ENCODE assay signal across 1 cellular context in genomic region chr9:87630266-87630665, GRCh38.
TF ChIP-seq lines count a peak whose summit lies in the region.

No MANE protein-coding gene starts in this region.

TF ChIP-seq in WTC11, 78 proteins besides CTCF, POLR2A, EP300 and RAD21 (continued from another document):
- TF ChIP-seq, protein P1, sequence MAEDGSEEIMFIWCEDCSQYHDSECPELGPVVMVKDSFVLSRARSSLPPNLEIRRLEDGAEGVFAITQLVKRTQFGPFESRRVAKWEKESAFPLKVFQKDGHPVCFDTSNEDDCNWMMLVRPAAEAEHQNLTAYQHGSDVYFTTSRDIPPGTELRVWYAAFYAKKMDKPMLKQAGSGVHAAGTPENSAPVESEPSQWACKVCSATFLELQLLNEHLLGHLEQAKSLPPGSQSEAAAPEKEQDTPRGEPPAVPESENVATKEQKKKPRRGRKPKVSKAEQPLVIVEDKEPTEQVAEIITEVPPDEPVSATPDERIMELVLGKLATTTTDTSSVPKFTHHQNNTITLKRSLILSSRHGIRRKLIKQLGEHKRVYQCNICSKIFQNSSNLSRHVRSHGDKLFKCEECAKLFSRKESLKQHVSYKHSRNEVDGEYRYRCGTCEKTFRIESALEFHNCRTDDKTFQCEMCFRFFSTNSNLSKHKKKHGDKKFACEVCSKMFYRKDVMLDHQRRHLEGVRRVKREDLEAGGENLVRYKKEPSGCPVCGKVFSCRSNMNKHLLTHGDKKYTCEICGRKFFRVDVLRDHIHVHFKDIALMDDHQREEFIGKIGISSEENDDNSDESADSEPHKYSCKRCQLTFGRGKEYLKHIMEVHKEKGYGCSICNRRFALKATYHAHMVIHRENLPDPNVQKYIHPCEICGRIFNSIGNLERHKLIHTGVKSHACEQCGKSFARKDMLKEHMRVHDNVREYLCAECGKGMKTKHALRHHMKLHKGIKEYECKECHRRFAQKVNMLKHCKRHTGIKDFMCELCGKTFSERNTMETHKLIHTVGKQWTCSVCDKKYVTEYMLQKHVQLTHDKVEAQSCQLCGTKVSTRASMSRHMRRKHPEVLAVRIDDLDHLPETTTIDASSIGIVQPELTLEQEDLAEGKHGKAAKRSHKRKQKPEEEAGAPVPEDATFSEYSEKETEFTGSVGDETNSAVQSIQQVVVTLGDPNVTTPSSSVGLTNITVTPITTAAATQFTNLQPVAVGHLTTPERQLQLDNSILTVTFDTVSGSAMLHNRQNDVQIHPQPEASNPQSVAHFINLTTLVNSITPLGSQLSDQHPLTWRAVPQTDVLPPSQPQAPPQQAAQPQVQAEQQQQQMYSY (CRISPR knock-in tag; IDR thresholded peaks at IDR 0.05) = no peak
- TF ChIP-seq, protein P2, sequence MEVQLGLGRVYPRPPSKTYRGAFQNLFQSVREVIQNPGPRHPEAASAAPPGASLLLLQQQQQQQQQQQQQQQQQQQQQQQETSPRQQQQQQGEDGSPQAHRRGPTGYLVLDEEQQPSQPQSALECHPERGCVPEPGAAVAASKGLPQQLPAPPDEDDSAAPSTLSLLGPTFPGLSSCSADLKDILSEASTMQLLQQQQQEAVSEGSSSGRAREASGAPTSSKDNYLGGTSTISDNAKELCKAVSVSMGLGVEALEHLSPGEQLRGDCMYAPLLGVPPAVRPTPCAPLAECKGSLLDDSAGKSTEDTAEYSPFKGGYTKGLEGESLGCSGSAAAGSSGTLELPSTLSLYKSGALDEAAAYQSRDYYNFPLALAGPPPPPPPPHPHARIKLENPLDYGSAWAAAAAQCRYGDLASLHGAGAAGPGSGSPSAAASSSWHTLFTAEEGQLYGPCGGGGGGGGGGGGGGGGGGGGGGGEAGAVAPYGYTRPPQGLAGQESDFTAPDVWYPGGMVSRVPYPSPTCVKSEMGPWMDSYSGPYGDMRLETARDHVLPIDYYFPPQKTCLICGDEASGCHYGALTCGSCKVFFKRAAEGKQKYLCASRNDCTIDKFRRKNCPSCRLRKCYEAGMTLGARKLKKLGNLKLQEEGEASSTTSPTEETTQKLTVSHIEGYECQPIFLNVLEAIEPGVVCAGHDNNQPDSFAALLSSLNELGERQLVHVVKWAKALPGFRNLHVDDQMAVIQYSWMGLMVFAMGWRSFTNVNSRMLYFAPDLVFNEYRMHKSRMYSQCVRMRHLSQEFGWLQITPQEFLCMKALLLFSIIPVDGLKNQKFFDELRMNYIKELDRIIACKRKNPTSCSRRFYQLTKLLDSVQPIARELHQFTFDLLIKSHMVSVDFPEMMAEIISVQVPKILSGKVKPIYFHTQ (CRISPR knock-in tag; IDR thresholded peaks at IDR 0.05) = no peak
- TF ChIP-seq GABPB1 (CRISPR knock-in tag; IDR thresholded peaks at IDR 0.05) (no peak), ZBTB21 (CRISPR knock-in tag; IDR thresholded peaks at IDR 0.05; ENCODE audit: borderline replicate concordance) (no peak), NFE2L1 (CRISPR knock-in tag; IDR thresholded peaks at IDR 0.05) (no peak), NR2C2 (CRISPR knock-in tag; IDR thresholded peaks at IDR 0.05) (no peak)
- TF ChIP-seq, protein P3, sequence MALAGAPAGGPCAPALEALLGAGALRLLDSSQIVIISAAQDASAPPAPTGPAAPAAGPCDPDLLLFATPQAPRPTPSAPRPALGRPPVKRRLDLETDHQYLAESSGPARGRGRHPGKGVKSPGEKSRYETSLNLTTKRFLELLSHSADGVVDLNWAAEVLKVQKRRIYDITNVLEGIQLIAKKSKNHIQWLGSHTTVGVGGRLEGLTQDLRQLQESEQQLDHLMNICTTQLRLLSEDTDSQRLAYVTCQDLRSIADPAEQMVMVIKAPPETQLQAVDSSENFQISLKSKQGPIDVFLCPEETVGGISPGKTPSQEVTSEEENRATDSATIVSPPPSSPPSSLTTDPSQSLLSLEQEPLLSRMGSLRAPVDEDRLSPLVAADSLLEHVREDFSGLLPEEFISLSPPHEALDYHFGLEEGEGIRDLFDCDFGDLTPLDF (CRISPR knock-in tag; IDR thresholded peaks at IDR 0.05) = no peak
- TF ChIP-seq, protein P4, sequence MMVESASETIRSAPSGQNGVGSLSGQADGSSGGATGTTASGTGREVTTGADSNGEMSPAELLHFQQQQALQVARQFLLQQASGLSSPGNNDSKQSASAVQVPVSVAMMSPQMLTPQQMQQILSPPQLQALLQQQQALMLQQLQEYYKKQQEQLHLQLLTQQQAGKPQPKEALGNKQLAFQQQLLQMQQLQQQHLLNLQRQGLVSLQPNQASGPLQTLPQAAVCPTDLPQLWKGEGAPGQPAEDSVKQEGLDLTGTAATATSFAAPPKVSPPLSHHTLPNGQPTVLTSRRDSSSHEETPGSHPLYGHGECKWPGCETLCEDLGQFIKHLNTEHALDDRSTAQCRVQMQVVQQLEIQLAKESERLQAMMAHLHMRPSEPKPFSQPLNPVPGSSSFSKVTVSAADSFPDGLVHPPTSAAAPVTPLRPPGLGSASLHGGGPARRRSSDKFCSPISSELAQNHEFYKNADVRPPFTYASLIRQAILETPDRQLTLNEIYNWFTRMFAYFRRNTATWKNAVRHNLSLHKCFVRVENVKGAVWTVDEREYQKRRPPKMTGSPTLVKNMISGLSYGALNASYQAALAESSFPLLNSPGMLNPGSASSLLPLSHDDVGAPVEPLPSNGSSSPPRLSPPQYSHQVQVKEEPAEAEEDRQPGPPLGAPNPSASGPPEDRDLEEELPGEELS (CRISPR knock-in tag; IDR thresholded peaks at IDR 0.05) = no peak
